In the genomic region with DNA sequence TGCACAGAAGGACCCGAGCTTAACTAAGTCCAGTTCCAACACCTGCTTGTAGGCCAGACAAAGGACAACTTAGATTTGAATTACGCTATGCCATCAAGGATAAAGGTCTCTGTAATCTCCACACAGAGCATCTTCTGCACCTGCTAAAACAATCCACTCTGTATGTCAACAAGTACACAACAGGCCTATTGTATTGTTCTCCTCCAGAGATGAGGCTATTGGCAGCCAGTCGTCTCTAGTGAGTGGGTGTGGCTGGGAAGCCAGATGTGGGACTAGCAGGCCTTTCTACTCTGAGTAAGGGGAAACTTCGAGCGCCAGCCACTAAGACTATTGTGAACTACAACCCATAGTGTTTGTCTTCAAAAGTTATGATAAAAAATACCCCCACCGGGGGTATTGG, we compare ENCODE assay signal across 16 cellular contexts. TPM values are rescaled to one million over a fixed set of nuclear protein-coding genes. Genes with fewer than 3 reads are reported as not detected.
DNase-seq lines count a peak whose midpoint lies in the region; ATAC-seq and TF ChIP-seq lines count a peak whose summit lies in the region.
"Had no signal": no experiment of that assay in that cellular context is flagged by ENCODE, and none has a peak within 500 bp of the region (broad histone marks: within the 10 kb centered on the region; RNA-seq: fewer than 3 reads in every experiment).

No MANE protein-coding gene starts in this region.

- H3K36me3 ChIP-seq in BE2C = no peaks in the 10 kb centered on the region
- H3K36me3 ChIP-seq: gastrocnemius medialis had no signal

- DNase-seq in DMS53 (lab: John Stamatoyannopoulos, UW) (peak; percentile 72), NCI-H2196 treated with DMSO at 0.1 percent for 48 hours (lab: John Stamatoyannopoulos, UW; ENCODE audit: unreplicated experiment) (peak; percentile 4), BE2C (no peak), type B pancreatic cell (ENCODE audit: extremely low spot score, unreplicated experiment) (no peak)
- no peak for DNase-seq in activated CD8-positive, alpha-beta memory T cell treated with anti-CD3 and anti-CD28 coated beads for 24 hours
- DNase-seq: activated CD4-positive, alpha-beta T cell treated with anti-CD3 and anti-CD28 coated beads for 48 hours; activated T-cell treated with anti-CD3 and anti-CD28 coated beads, Interleukin-2, amount 50 U/mL, for 4 hours; cerebellar nuclear complex had no signal

- H3K4me1 ChIP-seq in BE2C = no peaks in the 10 kb centered on the region; the same call in 1 of the 2 replicates

- no peak overlapping the region for H3K4me3 ChIP-seq in BE2C (ENCODE audit: low read depth, low read length)
- H3K4me3 ChIP-seq: gastrocnemius medialis, SK-N-MC had no signal

- H3K27me3 ChIP-seq in BE2C = no peaks in the 10 kb centered on the region
- H3K27me3 ChIP-seq: gastrocnemius medialis had no signal

- H3K36me3 Mint-ChIP-seq in nephron (ENCODE audit: low read depth) (peaks cover 38% of the 10 kb centered on the region), type B pancreatic cell (peaks cover 5% of the 10 kb centered on the region)

- H3K27ac ChIP-seq in cingulate gyrus (ENCODE audit: low read depth, low read length) = peak overlapping the region; percentile 94
- H3K27ac ChIP-seq: gastrocnemius medialis, SK-N-MC had no signal

- H3K27ac Mint-ChIP-seq in nephron (peak overlapping the region; percentile 27 to 86 (median 58)), type B pancreatic cell (no peak overlapping the region)
- H3K27ac Mint-ChIP-seq: stimulated activated effector memory CD8-positive, alpha-beta T cell treated with anti-CD3 and anti-CD28 coated beads, Interleukin-12 subunit alpha, Interleukin-12 subunit beta, amount 100 ng/mL, for 72 hours had no signal

- H3K4me3 Mint-ChIP-seq in nephron (no peak overlapping the region), type B pancreatic cell (no peak overlapping the region)
- H3K4me3 Mint-ChIP-seq: activated T-cell treated with anti-CD3 and anti-CD28 coated beads, Interleukin-2, amount 50 U/mL, for 4 hours; stimulated activated effector memory CD8-positive, alpha-beta T cell treated with anti-CD3 and anti-CD28 coated beads, Interleukin-12 subunit alpha, Interleukin-12 subunit beta, amount 100 ng/mL, for 72 hours had no signal

- H3K4me1 Mint-ChIP-seq in nephron = peaks cover 19% of the 10 kb centered on the region
- H3K4me1 Mint-ChIP-seq in type B pancreatic cell (ENCODE audit: unreplicated experiment) = no peaks in the 10 kb centered on the region
- H3K4me1 Mint-ChIP-seq: stimulated activated effector memory CD8-positive, alpha-beta T cell treated with anti-CD3 and anti-CD28 coated beads, Interleukin-12 subunit alpha, Interleukin-12 subunit beta, amount 100 ng/mL, for 72 hours had no signal

- no peak for ATAC-seq in esophagus mucosa
- ATAC-seq: activated T-cell treated with anti-CD3 and anti-CD28 coated beads, Interleukin-2, amount 50 U/mL, for 4 hours; stimulated activated effector memory CD8-positive, alpha-beta T cell treated with anti-CD3 and anti-CD28 coated beads, Interleukin-12 subunit alpha, Interleukin-12 subunit beta, amount 100 ng/mL, for 72 hours had no signal

- H3K27me3 Mint-ChIP-seq in nephron (ENCODE audit: low read depth) = no peaks in the 10 kb centered on the region
- no peaks in the 10 kb centered on the region for H3K27me3 Mint-ChIP-seq in type B pancreatic cell

- TF ChIP-seq CTCF in nephron (IDR thresholded peaks at IDR 0.05; ENCODE audit: unreplicated experiment in 3 of 3) = no peak
- no peak for TF ChIP-seq CTCF in BE2C (IDR thresholded peaks at IDR 0.05; ENCODE audit: low read depth, low read length)
- TF ChIP-seq CTCF in type B pancreatic cell (conservative IDR thresholded peaks at IDR 0.05) = no peak

- no peaks in the 10 kb centered on the region for H3K9me3 ChIP-seq in BE2C
- H3K9me3 ChIP-seq: gastrocnemius medialis had no signal

- H3K9me3 Mint-ChIP-seq in nephron (peaks cover 4% of the 10 kb centered on the region), type B pancreatic cell (no peaks in the 10 kb centered on the region)
- H3K9me3 Mint-ChIP-seq: activated T-cell treated with anti-CD3 and anti-CD28 coated beads, Interleukin-2, amount 50 U/mL, for 4 hours; stimulated activated effector memory CD8-positive, alpha-beta T cell treated with anti-CD3 and anti-CD28 coated beads, Interleukin-12 subunit alpha, Interleukin-12 subunit beta, amount 100 ng/mL, for 72 hours had no signal

RNA-seq across cellular contexts. Expression of gene ZDHHC9, which starts 12.2 kb away (rescaled TPM):
- 16.7 TPM for polyA plus RNA-seq in BE2C (2012; ENCODE audit: insufficient read depth, insufficient read length, low read depth)
- 35.3 and 56.6 TPM in 2 replicates for total RNA-seq in type B pancreatic cell (ENCODE audit: low replicate concordance)
- 12.8 TPM for total RNA-seq in esophagus mucosa

RNA-seq across cellular contexts. Expression of gene SASH3, which starts 51.7 kb away (rescaled TPM):
- polyA plus RNA-seq in BE2C (2012; ENCODE audit: insufficient read depth, insufficient read length, low read depth) = 5.4 TPM
- not detected in 2 replicates for total RNA-seq in type B pancreatic cell (ENCODE audit: low replicate concordance)
- total RNA-seq in esophagus mucosa = 1.6 TPM
- total RNA-seq: H4 had no signal
- polyA plus RNA-seq: BJ had no signal

Comparison
In these comparisons a context has a peak if more than half of its experiments do, and no peak if none do; other contexts are left out.
1. DNase-seq: peak in DMS53 (single experiment) and NCI-H2196 treated with DMSO at 0.1 percent for 48 hours (single experiment); none in BE2C (single experiment), activated CD8-positive, alpha-beta memory T cell treated with anti-CD3 and anti-CD28 coated beads for 24 hours (single experiment) and type B pancreatic cell (single experiment).